8 cellular contexts compared by ENCODE assay signal in genomic region chr18:12886498-12887126, GRCh38. TPM values are rescaled to one million over a fixed set of nuclear protein-coding genes. Genes with fewer than 3 reads are reported as not detected.
DNase-seq lines count a peak whose midpoint lies in the region; ATAC-seq, FAIRE-seq and TF ChIP-seq lines count a peak whose summit lies in the region.

No MANE protein-coding gene starts in this region.

- TF ChIP-seq CTCF in left ventricle myocardium inferior (IDR thresholded peaks at IDR 0.05; ENCODE audit: borderline replicate concordance) (peak; percentile 31), H1 (IDR thresholded peaks at IDR 0.05; ENCODE audit: control extremely low read depth in 1 of 3, insufficient read depth in 1 of 3, low read depth in 1 of 3, low read length in 3 of 3) (peak; percentile 54 to 69 (median 59)), transverse colon (IDR thresholded peaks at IDR 0.05) (peak in 3 of 5 experiments; percentile 25 to 35 (median 34))

- H3K27me3 ChIP-seq in left ventricle myocardium inferior (ENCODE audit: low read depth) (no peaks in the 10 kb centered on the region), H1 (replicated peaks in 1 of 4; ENCODE audit: control insufficient read depth in 3 of 4, extremely low read depth in 1 of 4, insufficient read depth in 3 of 4, low read length in 3 of 4) (no peaks in the 10 kb centered on the region), transverse colon (no peaks in the 10 kb centered on the region)

- no peak overlapping the region for H3K23ac ChIP-seq in H1 (ENCODE audit: insufficient read length)

- no peak overlapping the region for H3K9ac ChIP-seq in H1 (replicated peaks in 1 of 4; ENCODE audit: extremely low read depth in 1 of 4, low read depth in 3 of 4, low read length in 3 of 4)

- no peak for FAIRE-seq in H1 (lab: Jason Lieb, UNC)

- H3K4me2 ChIP-seq in H1 (ENCODE audit: insufficient read depth in 1 of 2, low read depth in 2 of 2, low read length in 2 of 2), result no peak overlapping the region

- no peak overlapping the region for H2BK5ac ChIP-seq in H1 (ENCODE audit: low read depth, low read length)

- peaks cover 4 to 16% of the 10 kb centered on the region in 2 experiments for H3K79me2 ChIP-seq in H1 (ENCODE audit: control insufficient read depth in 1 of 2, insufficient read depth in 2 of 2, low read length in 2 of 2)

- 0 out of 2 replicates have a peak, but pooled peaks cover 2% of the 10 kb centered on the region for H3K79me1 ChIP-seq in H1 (ENCODE audit: low read depth, low read length)

- H2AFZ ChIP-seq in H1 (ENCODE audit: low read length), result no peak overlapping the region

- H3K4me3 ChIP-seq in left ventricle myocardium inferior, result no peak overlapping the region
- H3K4me3 ChIP-seq in H1 (ENCODE audit: extremely low read depth in 1 of 4, insufficient read depth in 2 of 4, low read depth in 3 of 4, low read length in 4 of 4), result no peak overlapping the region
- no peak overlapping the region for H3K4me3 ChIP-seq in transverse colon

- 37% methylated on average over 2 of the region's 2 CpGs; no CpG with 5 or more reads in 1 of the 2 experiments for WGBS in H1 (ENCODE audit: extremely low coverage in 1 of 2, insufficient coverage in 1 of 2, insufficient read length in 1 of 2, insufficient replicate concordance in 2 of 2, low coverage in 1 of 2, low lambda C conversion rate in 2 of 2, missing lambda C conversion rate in 1 of 2), 2 experiments
- WGBS in transverse colon (ENCODE audit: low coverage in 1 of 2), 2 donors, result 0 to 28% methylated on average over 1 to 2 of the region's 2 CpGs

- H3K56ac ChIP-seq in H1 (replicated peaks; ENCODE audit: insufficient read length, low read depth, low read length), result no peak overlapping the region

- H4K91ac ChIP-seq in H1 (replicated peaks; ENCODE audit: insufficient read length, low read length), result no peak overlapping the region

- H4K20me1 ChIP-seq in H1 (replicated peaks in 1 of 2; ENCODE audit: control insufficient read depth in 1 of 2, insufficient read depth in 2 of 2, low read length in 2 of 2), result peaks cover 0 to under 1% of the 10 kb centered on the region in 2 experiments

- no peak overlapping the region for H4K8ac ChIP-seq in H1 (ENCODE audit: extremely low read depth, insufficient read depth, low read length)

- H3K9me3 ChIP-seq in left ventricle myocardium inferior (replicated peaks), result no peaks in the 10 kb centered on the region
- no peaks in the 10 kb centered on the region; a peak in 1 of 4 replicates for H3K9me3 ChIP-seq in H1 (ENCODE audit: insufficient read depth in 2 of 2, low read depth in 1 of 2, low read length in 1 of 2)
- H3K9me3 ChIP-seq in transverse colon, result no peaks in the 10 kb centered on the region

- CTCF ChIA-PET in H1 (lab: Charles Lee; ENCODE audit: partially characterized antibody), result interaction anchor here (0.6 to 6.1 kb wide), 16 partner anchors 8 to 186 kb away, joined by 3 to 34 read pairs (median 3); no protein-coding TSS in a partner anchor

- H2BK20ac ChIP-seq in H1 (ENCODE audit: low read length), result no peak overlapping the region

- ATAC-seq in Right ventricle myocardium inferior (no peak), GM19351 (IDR thresholded peaks at IDR 0.05; ENCODE audit: unreplicated experiment) (no peak), GM21390 (IDR thresholded peaks at IDR 0.05; ENCODE audit: unreplicated experiment) (no peak)

- H2BK12ac ChIP-seq in H1 (ENCODE audit: low read depth, low read length), result no peak overlapping the region

- TF ChIP-seq EP300 in H1 (IDR thresholded peaks at IDR 0.05; ENCODE audit: borderline replicate concordance in 1 of 2, low read depth in 2 of 2, low read length in 2 of 2), result no peak
- no peak for TF ChIP-seq EP300 in transverse colon (IDR thresholded peaks at IDR 0.05; ENCODE audit: low read depth)

- H2BK120ac ChIP-seq in H1 (replicated peaks; ENCODE audit: low read depth, low read length), result no peak overlapping the region

- H3K14ac ChIP-seq in H1 (ENCODE audit: insufficient read length), result no peak overlapping the region

- intact Hi-C loops in left ventricle myocardium inferior (cut with micrococcal nuclease) (loop anchor here (10.0 kb wide), 1 partner anchor 48 kb away; no protein-coding TSS in a partner anchor), Right ventricle myocardium inferior (cut with DNase I) (no loop called here), transverse colon (cut with DNase I; ENCODE audit: low total_unique reads) (loop anchor here (10.0 kb wide), 1 partner anchor 838 kb away; the partner anchor contains the start of genes FAM210A and RNMT)

- DNase-seq in left ventricle myocardium inferior (no peak), Right ventricle myocardium inferior (ENCODE audit: missing footprints) (no peak), NAMALWA (ENCODE audit: low spot score) (peak; percentile 83), H1 (ENCODE audit: low read depth in 1 of 2, low spot score in 2 of 2) (no peak), transverse colon (no peak), D341Med (ENCODE audit: low spot score) (no peak)

- H2BK15ac ChIP-seq in H1 (ENCODE audit: low read length), result no peak overlapping the region

- H3K4me1 ChIP-seq in left ventricle myocardium inferior (peaks cover 26% of the 10 kb centered on the region), H1 (replicated peaks in 1 of 4; ENCODE audit: control insufficient read depth in 3 of 4, insufficient read depth in 4 of 4, low read length in 3 of 4) (peaks cover 0 to 13% (median 6%) of the 10 kb centered on the region in 4 experiments; a peak in 4 of 7 replicates), transverse colon (peaks cover 0 to 24% (median 16%) of the 10 kb centered on the region in 4 donors)

- H2AK5ac ChIP-seq in H1 (ENCODE audit: low read depth, low read length), result no peak overlapping the region

- H3K4ac ChIP-seq in H1 (replicated peaks; ENCODE audit: insufficient read length, low read depth, low read length), result no peak overlapping the region

- no peak overlapping the region for H4K5ac ChIP-seq in H1 (ENCODE audit: insufficient read length, low read depth, low read length)

- no peak for TF ChIP-seq POLR2A in H1 (IDR thresholded peaks at IDR 0.05; ENCODE audit: control extremely low read depth in 1 of 2, low read depth in 2 of 2, low read length in 2 of 2)
- TF ChIP-seq POLR2A in transverse colon (IDR thresholded peaks at IDR 0.05), result no peak

- H3K27ac ChIP-seq in left ventricle myocardium inferior (replicated peaks) (no peak overlapping the region), H1 (ENCODE audit: low read depth, low read length) (no peak overlapping the region), transverse colon (no peak overlapping the region)

- H3K23me2 ChIP-seq in H1 (ENCODE audit: low read depth, low read length), result peaks cover 3% of the 10 kb centered on the region; the same call in 1 of the 2 replicates

- in situ Hi-C loops in transverse colon (cut with MboI; ENCODE audit: low pct_ligation_motif_present in 1 of 4, low pct_unique_long_range_greater_than_20kb in 1 of 4, low sequenced_read_pairs in 3 of 4), result loop anchor here in 1 of 4 donors (10.0 kb wide), 1 partner anchor 52 kb away; no protein-coding TSS in a partner anchor

- H3K18ac ChIP-seq in H1 (ENCODE audit: extremely low read depth, low read length), result no peak overlapping the region

- H3K36me3 ChIP-seq in left ventricle myocardium inferior, result no peaks in the 10 kb centered on the region
- no peaks in the 10 kb centered on the region for H3K36me3 ChIP-seq in H1 (ENCODE audit: control insufficient read depth in 2 of 4, insufficient read depth in 4 of 4, low read length in 3 of 4)
- no peaks in the 10 kb centered on the region for H3K36me3 ChIP-seq in transverse colon

- POLR2A ChIA-PET in H1 (lab: Charles Lee; ENCODE audit: partially characterized antibody), result no interaction called here

- TF ChIP-seq RAD21 in H1 (IDR thresholded peaks at IDR 0.05 in 1 of 2, conservative IDR thresholded peaks at IDR 0.05 in 1 of 2; ENCODE audit: low read depth in 2 of 2, low read length in 2 of 2), result peak; percentile 20 to 48; a peak in 3 of 4 replicates

TF ChIP-seq in H1, 55 proteins besides CTCF, POLR2A, EP300 and RAD21:
- TF ChIP-seq TAF1 (IDR thresholded peaks at IDR 0.05; ENCODE audit: low read depth, low read length) (no peak), EGR1 (IDR thresholded peaks at IDR 0.05; ENCODE audit: borderline replicate concordance, low read depth, low read length) (no peak), SP2 (IDR thresholded peaks at IDR 0.05; ENCODE audit: low read length) (no peak), CREB1 (IDR thresholded peaks at IDR 0.05) (no peak), ATF3 (IDR thresholded peaks at IDR 0.05; ENCODE audit: insufficient read depth, low read depth, low read length) (no peak), RXRA (IDR thresholded peaks at IDR 0.05; ENCODE audit: insufficient read depth, low read depth, low read length) (no peak), GTF2F1 (IDR thresholded peaks at IDR 0.05; ENCODE audit: borderline replicate concordance, low read depth, low read length) (no peak), KDM5A (IDR thresholded peaks at IDR 0.05; ENCODE audit: low read length) (no peak), CBX8 (IDR thresholded peaks at IDR 0.05; ENCODE audit: borderline replicate concordance, low read depth, low read length) (no peak)

RNA-seq across cellular contexts. Expression of gene PTPN2, which starts 2.6 kb away (rescaled TPM):
- total RNA-seq in left ventricle myocardium inferior, result 11.0 TPM
- 11.2 TPM for total RNA-seq in Right ventricle myocardium inferior
- total RNA-seq in H1 (2021; fragmentation: NEBNext Ultra II Directional; extraction: Animal tissue kit (Norgen Biotek cat#: 25700)), result 54.0 and 54.5 TPM in 2 replicates
- polyA plus RNA-seq in H1 (2011; rRNA removed), result 11.6 and 16.4 TPM in 2 replicates
- 28.2 TPM for polyA plus RNA-seq in H1 (2011; cell fraction: cytosol; rRNA removed)
- 22.1 TPM for polyA plus RNA-seq in H1 (2011; cell fraction: nucleus; rRNA removed)
- 31.5 to 52.7 TPM (median 36.8 TPM) in 4 replicates for polyA plus RNA-seq in H1 (2012, experiment 1 of 2)
- 6.6 TPM for polyA plus RNA-seq in H1 (2012, experiment 2 of 2)
- polyA plus RNA-seq in H1 (2013, experiment 1 of 2), result 44.5 TPM
- polyA plus RNA-seq in H1 (2013, experiment 2 of 2), result 43.4 TPM
- polyA minus RNA-seq in H1 (2011; rRNA and poly(A)+ RNA removed), result 50.2 and 63.2 TPM in 2 replicates
- polyA minus RNA-seq in H1 (2011; cell fraction: cytosol; rRNA and poly(A)+ RNA removed), result 27.0 TPM
- polyA minus RNA-seq in H1 (2011; cell fraction: nucleus; rRNA and poly(A)+ RNA removed), result 39.9 TPM
- total RNA-seq in transverse colon, result 10 to 100 TPM; 10.5 to 65.7 (median 46.1) TPM
